ENCODE assay signal across 20 cellular contexts in the genomic region with DNA sequence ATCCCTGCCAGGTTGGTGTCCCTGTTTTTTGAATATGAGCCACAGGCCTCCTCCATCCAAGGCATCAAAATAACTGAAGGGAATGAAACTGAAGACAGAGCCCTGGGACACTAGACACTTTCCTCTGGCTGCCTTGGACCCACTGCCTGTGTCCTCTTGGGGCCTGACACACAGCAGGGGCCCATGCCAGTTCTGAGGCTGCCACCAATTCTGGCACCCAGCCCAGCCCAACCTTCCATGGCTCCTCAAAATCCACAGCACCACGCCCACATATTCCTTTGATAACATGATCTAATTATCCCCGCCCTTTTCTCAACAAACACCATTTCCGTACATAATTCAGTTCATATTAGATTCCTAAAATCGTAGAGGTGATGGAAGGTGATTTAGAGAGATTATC.
"Had no signal": no experiment of that assay in that cellular context is flagged by ENCODE, and none has a peak within 500 bp of the region (broad histone marks: within the 10 kb centered on the region; RNA-seq: fewer than 3 reads in every experiment).

No MANE protein-coding gene starts in this region.

- H3K9me3 Mint-ChIP-seq: activated B cell treated with CpG ODN at 0.5 μM for 24 hours; activated CD4-positive, alpha-beta T cell treated with anti-CD3 and anti-CD28 coated beads, Interleukin-2, amount 10 ng/mL, durations not matched to agents 7 days and 5 days; activated naive CD8-positive, alpha-beta T cell treated with anti-CD3 and anti-CD28 coated beads, Interleukin-2, amount 50 U/mL, for 24 hours; natural killer cell; stimulated activated naive B cell treated with anti-CD40 and anti-IgM and Interleukin-4, amounts not matched to agents 10 μg/mL and 1 μg/mL and 100 μg/mL, for 72 hours had no signal

- DNase-seq: activated B cell treated with CpG ODN at 0.5 μM for 24 hours; activated CD4-positive, alpha-beta T cell treated with anti-CD3 and anti-CD28 coated beads, Interleukin-2, amount 10 ng/mL, durations not matched to agents 7 days and 5 days; activated CD8-positive, alpha-beta memory T cell treated with anti-CD3 and anti-CD28 coated beads for 24 hours; activated naive CD4-positive, alpha-beta T cell treated with Interleukin-2 at 50 U/mL for 16 hours; activated naive CD8-positive, alpha-beta T cell treated with anti-CD3 and anti-CD28 coated beads, Interleukin-2, amount 50 U/mL, for 24 hours; effector CD4-positive, alpha-beta T cell; foreskin melanocyte; islet precursor cell; midbrain; natural killer cell; nucleus accumbens; right cardiac atrium; stimulated activated CD4-positive, alpha-beta T cell treated with anti-CD3 and anti-CD28 coated beads, Interleukin-1b, Interleukin-23, amount 100 ng/mL, for 48 hours; stimulated activated naive B cell treated with anti-CD40 and anti-IgM and Interleukin-4, amounts not matched to agents 10 μg/mL and 1 μg/mL and 100 μg/mL, for 72 hours; T-helper 2 cell; trophoblast cell had no signal

- H3K4me3 ChIP-seq: ascending aorta had no signal

- H3K27ac ChIP-seq: ascending aorta had no signal

- H3K27ac Mint-ChIP-seq: activated B cell treated with CpG ODN at 0.5 μM for 24 hours; activated CD4-positive, alpha-beta T cell treated with anti-CD3 and anti-CD28 coated beads, Interleukin-2, amount 10 ng/mL, durations not matched to agents 7 days and 5 days; activated naive CD8-positive, alpha-beta T cell treated with anti-CD3 and anti-CD28 coated beads, Interleukin-2, amount 50 U/mL, for 24 hours; stimulated activated naive B cell treated with anti-CD40 and anti-IgM and Interleukin-4, amounts not matched to agents 10 μg/mL and 1 μg/mL and 100 μg/mL, for 72 hours had no signal

- H3K27me3 ChIP-seq: ascending aorta had no signal

- H3K36me3 Mint-ChIP-seq: natural killer cell had no signal

- H3K27me3 Mint-ChIP-seq: activated B cell treated with CpG ODN at 0.5 μM for 24 hours; activated CD4-positive, alpha-beta T cell treated with anti-CD3 and anti-CD28 coated beads, Interleukin-2, amount 10 ng/mL, durations not matched to agents 7 days and 5 days; activated naive CD8-positive, alpha-beta T cell treated with anti-CD3 and anti-CD28 coated beads, Interleukin-2, amount 50 U/mL, for 24 hours; stimulated activated naive B cell treated with anti-CD40 and anti-IgM and Interleukin-4, amounts not matched to agents 10 μg/mL and 1 μg/mL and 100 μg/mL, for 72 hours had no signal

- H3K4me1 Mint-ChIP-seq: activated naive CD8-positive, alpha-beta T cell treated with anti-CD3 and anti-CD28 coated beads, Interleukin-2, amount 50 U/mL, for 24 hours had no signal

- ATAC-seq: activated naive CD8-positive, alpha-beta T cell treated with anti-CD3 and anti-CD28 coated beads, Interleukin-2, amount 50 U/mL, for 24 hours; natural killer cell; right cardiac atrium; stimulated activated naive B cell treated with anti-CD40 and anti-IgM and Interleukin-4, amounts not matched to agents 10 μg/mL and 1 μg/mL and 100 μg/mL, for 72 hours had no signal

- FAIRE-seq: bronchial epithelial cell, colon, TTC549 had no signal

- H3K4me3 Mint-ChIP-seq: activated B cell treated with CpG ODN at 0.5 μM for 24 hours; activated CD4-positive, alpha-beta T cell treated with anti-CD3 and anti-CD28 coated beads, Interleukin-2, amount 10 ng/mL, durations not matched to agents 7 days and 5 days; activated naive CD8-positive, alpha-beta T cell treated with anti-CD3 and anti-CD28 coated beads, Interleukin-2, amount 50 U/mL, for 24 hours; natural killer cell; stimulated activated naive B cell treated with anti-CD40 and anti-IgM and Interleukin-4, amounts not matched to agents 10 μg/mL and 1 μg/mL and 100 μg/mL, for 72 hours had no signal

- H3K9me3 ChIP-seq: ascending aorta had no signal

- H3K4me1 ChIP-seq: ascending aorta had no signal
